Comparison of ENCODE assay signal across 23 cellular contexts in genomic region chr4:8108991-8109390, GRCh38. TPM values are rescaled to one million over a fixed set of nuclear protein-coding genes. Genes with fewer than 3 reads are reported as not detected.
A peak's percentile ranks its signal among the peaks of the same experiment; 100 is the strongest.
DNase-seq lines count a peak whose midpoint lies in the region; ATAC-seq, FAIRE-seq and TF ChIP-seq lines count a peak whose summit lies in the region.
"Had no signal": no experiment of that assay in that cellular context is flagged by ENCODE, and none has a peak within 500 bp of the region (broad histone marks: within the 10 kb centered on the region; RNA-seq: fewer than 3 reads in every experiment).

No MANE protein-coding gene starts in this region.

- H3K36me3 ChIP-seq in body of pancreas (replicated peaks in 1 of 2; ENCODE audit: insufficient read depth in 1 of 2, low read depth in 2 of 2) (no peaks in the 10 kb centered on the region), pancreas (no peaks in the 10 kb centered on the region)

- H3K9me3 ChIP-seq in body of pancreas (no peaks in the 10 kb centered on the region), pancreas (no peaks in the 10 kb centered on the region)

- H3K27ac ChIP-seq in body of pancreas (peak overlapping the region; percentile 65 to 81 (median 74)), pancreas (peak overlapping the region; percentile 1 to 78 (median 48))
- H3K27ac ChIP-seq: 22Rv1, GM23248, KMS-11, PC-9 had no signal

- intact Hi-C loops in body of pancreas (cut with DNase I) (no loop called here), pancreas (cut with DNase I) (no loop called here)

- H3K4me3 ChIP-seq in body of pancreas, result no peak overlapping the region
- no peak overlapping the region for H3K4me3 ChIP-seq in pancreas
- H3K4me3 ChIP-seq: GM23248, PC-9 had no signal

- no peaks in the 10 kb centered on the region for H3K9me3 Mint-ChIP-seq in type B pancreatic cell

- peaks cover 19% of the 10 kb centered on the region for H3K4me1 Mint-ChIP-seq in type B pancreatic cell (ENCODE audit: unreplicated experiment)
- H3K4me1 Mint-ChIP-seq: CD14-positive monocyte had no signal

- H3K4me1 ChIP-seq in body of pancreas (peaks cover 34% of the 10 kb centered on the region), pancreas (peaks cover 3 to 26% (median 20%) of the 10 kb centered on the region in 3 donors)

- H3K27me3 ChIP-seq in body of pancreas, result no peaks in the 10 kb centered on the region
- no peaks in the 10 kb centered on the region for H3K27me3 ChIP-seq in pancreas

- 61 to 82% methylated on average over 5 to 14 of the region's 14 CpGs for WGBS in body of pancreas, 2 donors
- 64 to 71% methylated on average over 13 to 14 of the region's 14 CpGs for WGBS in pancreas, 2 donors

- no peak for FAIRE-seq in pancreas (lab: Jason Lieb, UNC)
- FAIRE-seq: G401.6, GM12892 had no signal

- peak; percentile 52 for DNase-seq in DMS53 (lab: John Stamatoyannopoulos, UW)
- DNase-seq in DMS53 treated with DMSO at 0.1 percent for 48 hours (lab: John Stamatoyannopoulos, UW; ENCODE audit: unreplicated experiment), result no peak
- peak; percentile 55 for DNase-seq in DMS79 treated with DMSO at 0.1 percent for 48 hours (lab: John Stamatoyannopoulos, UW)
- DNase-seq in body of pancreas, result peak; percentile 18 to 63 (median 46)
- DNase-seq in pancreas, result peak in 5 of 6 donors; percentile 26 to 57 (median 47)
- no peak for DNase-seq in cerebellum (ENCODE audit: low spot score)
- no peak for DNase-seq in SW 1271 (lab: John Stamatoyannopoulos, UW)
- no peak for DNase-seq in type B pancreatic cell (ENCODE audit: extremely low spot score, unreplicated experiment)
- DNase-seq: GM23248, IMR-90, NCI-H1105, NCI-H2029, NCI-H2171, NCI-H446, NCI-H526 treated with DMSO at 0.1 percent for 48 hours, PC-9, SIG-M5 had no signal

- H3K36me3 Mint-ChIP-seq in type B pancreatic cell, result no peaks in the 10 kb centered on the region
- H3K36me3 Mint-ChIP-seq: CD14-positive monocyte had no signal

- TF ChIP-seq CTCF in body of pancreas (IDR thresholded peaks at IDR 0.05), result no peak
- TF ChIP-seq CTCF in pancreas (IDR thresholded peaks at IDR 0.05), result no peak
- no peak for TF ChIP-seq CTCF in type B pancreatic cell (conservative IDR thresholded peaks at IDR 0.05)

- peaks cover 13% of the 10 kb centered on the region for H3K27me3 Mint-ChIP-seq in type B pancreatic cell

- TF ChIP-seq POLR2A in body of pancreas (IDR thresholded peaks at IDR 0.05), result no peak

- no peak overlapping the region for H3K27ac Mint-ChIP-seq in type B pancreatic cell
- H3K27ac Mint-ChIP-seq: CD14-positive monocyte had no signal

- ATAC-seq in body of pancreas (no peak), pancreas (peak; percentile 3 to 27 (median 11))
- ATAC-seq: SK-N-SH treated with all-trans-retinoic acid at 6 μM for 48 hours had no signal

- no peak overlapping the region for H3K4me3 Mint-ChIP-seq in type B pancreatic cell
- H3K4me3 Mint-ChIP-seq: CD14-positive monocyte had no signal

RNA-seq across cellular contexts. Expression of gene ABLIM2, which starts 49.6 kb away (rescaled TPM):
- total RNA-seq in body of pancreas (10 to 100 TPM in 1 of 2 donors, 1 to 10 TPM in 1; 6.0 to 20.8 TPM), pancreas (1 to 10 TPM; 4.3 to 8.6 (median 6.0) TPM), cerebellum (14.2 TPM), type B pancreatic cell (ENCODE audit: low replicate concordance) (2.6 and 3.4 TPM in 2 replicates)
- 10 to 100 TPM in 1 of 2 donors, 1 to 10 TPM in 1; 6.1 to 13.1 TPM for polyA plus RNA-seq in pancreas
- total RNA-seq: GM23248 had no signal
- polyA plus RNA-seq: CD14-positive monocyte, GM23248 had no signal

Comparison
In these comparisons a context has a peak if more than half of its experiments do, and no peak if none do; other contexts are left out.
1. DNase-seq: peak in DMS53 (single experiment), DMS79 treated with DMSO at 0.1 percent for 48 hours (single experiment), body of pancreas (4 of 4) and pancreas (5 of 6); none in DMS53 treated with DMSO at 0.1 percent for 48 hours (single experiment), cerebellum (single experiment), SW 1271 (0 of 2) and type B pancreatic cell (single experiment).